ENCODE assay signal across 8 cellular contexts in genomic region chr19:13150919-13151604, GRCh38. TPM values are rescaled to one million over a fixed set of nuclear protein-coding genes. Genes with fewer than 3 reads are reported as not detected.
DNase-seq lines count a peak whose midpoint lies in the region; ATAC-seq and TF ChIP-seq lines count a peak whose summit lies in the region.

No MANE protein-coding gene starts in this region.

- H3K27ac ChIP-seq in suprapubic skin, result peak overlapping the region; percentile 97

- H3K4me3 Mint-ChIP-seq in memory B cell, result peak overlapping the region; percentile 84

- 0% methylated on average over 31 of the region's 34 CpGs for WGBS in suprapubic skin

- ATAC-seq in GM19023 (IDR thresholded peaks at IDR 0.05; ENCODE audit: unreplicated experiment) (peak; percentile 1), memory B cell (ENCODE audit: low read depth) (no peak), HG02763 (IDR thresholded peaks at IDR 0.05; ENCODE audit: unreplicated experiment) (no peak), omental fat pad (ENCODE audit: low FRiP score) (no peak)

- TF ChIP-seq POLR2A in suprapubic skin (IDR thresholded peaks at IDR 0.05), result no peak

- H3K36me3 ChIP-seq in suprapubic skin, result no peaks in the 10 kb centered on the region

- H3K4me1 ChIP-seq in suprapubic skin, result peaks cover 35% of the 10 kb centered on the region

- TF ChIP-seq EP300 in suprapubic skin (IDR thresholded peaks at IDR 0.05), result no peak

- peak overlapping the region; percentile 79 for H3K4me3 ChIP-seq in suprapubic skin

- H3K9me3 ChIP-seq in suprapubic skin, result no peaks in the 10 kb centered on the region

- no peak for TF ChIP-seq CTCF in suprapubic skin (IDR thresholded peaks at IDR 0.05)
- no peak for TF ChIP-seq CTCF in omental fat pad (IDR thresholded peaks at IDR 0.05)

- H3K36me3 Mint-ChIP-seq in memory B cell, result peaks cover 13% of the 10 kb centered on the region

- DNase-seq in RPMI8226, result peak; percentile 49
- DNase-seq in cerebellar cortex (ENCODE audit: low spot score), result peak; percentile 29
- peak in 1 of 2 donors; percentile 42 for DNase-seq in memory B cell (ENCODE audit: low spot score in 2 of 2)
- peak in 1 of 2 donors; percentile 83 for DNase-seq in suprapubic skin (ENCODE audit: low spot score in 2 of 2)
- DNase-seq in omental fat pad (ENCODE audit: low spot score), result no peak
- DNase-seq in HK-2 (ENCODE audit: unreplicated experiment), result no peak

- H3K27me3 ChIP-seq in suprapubic skin, result no peaks in the 10 kb centered on the region

- H3K9me3 Mint-ChIP-seq in memory B cell, result no peaks in the 10 kb centered on the region

- no peaks in the 10 kb centered on the region for H3K27me3 Mint-ChIP-seq in memory B cell

- peaks cover 30% of the 10 kb centered on the region for H3K4me1 Mint-ChIP-seq in memory B cell

- H3K27ac Mint-ChIP-seq in memory B cell, result peak overlapping the region; percentile 96

RNA-seq across cellular contexts. Expression of gene IER2, which starts 0.9 kb away (rescaled TPM):
- 100 to 1,000 TPM; 154 to 377 (median 214) TPM for total RNA-seq in suprapubic skin
- total RNA-seq in omental fat pad, result 100 to 1,000 TPM; 110 to 253 (median 210) TPM

RNA-seq across cellular contexts. Expression of gene STX10, which starts 0.9 kb away (rescaled TPM):
- total RNA-seq in suprapubic skin (100 to 1,000 TPM in 1 of 4 donors, 10 to 100 TPM in 3; 71.9 to 110 (median 82.2) TPM), omental fat pad (10 to 100 TPM; 41.0 to 97.6 (median 53.9) TPM)

RNA-seq across cellular contexts. Expression of gene NACC1, which starts 33.0 kb away (rescaled TPM):
- total RNA-seq in suprapubic skin (10 to 100 TPM; 13.4 to 47.6 (median 35.3) TPM), omental fat pad (10 to 100 TPM; 12.0 to 44.7 (median 23.0) TPM)

RNA-seq across cellular contexts. Expression of gene TRMT1, which starts 34.5 kb away (rescaled TPM):
- 10 to 100 TPM; 35.1 to 46.2 (median 40.6) TPM for total RNA-seq in suprapubic skin
- 10 to 100 TPM; 27.0 to 70.5 (median 39.2) TPM for total RNA-seq in omental fat pad

RNA-seq across cellular contexts. Expression of gene LYL1, which starts 48.4 kb away (rescaled TPM):
- 1 to 10 TPM; 1.5 to 2.7 (median 2.2) TPM for total RNA-seq in suprapubic skin
- 10 to 100 TPM in 3 of 4 donors, 1 to 10 TPM in 1; 5.5 to 29.9 (median 20.5) TPM for total RNA-seq in omental fat pad

Comparison
In these comparisons a context has a peak if more than half of its experiments do, and no peak if none do; other contexts are left out.
1. DNase-seq: peak in RPMI8226 (single experiment) and cerebellar cortex (single experiment); none in omental fat pad (single experiment) and HK-2 (single experiment).